ENCODE assay signal across 32 cellular contexts in genomic region chr12:51746416-51746815, GRCh38.
"Had no signal": no experiment of that assay in that cellular context is flagged by ENCODE, and none has a peak within 500 bp of the region (broad histone marks: within the 10 kb centered on the region; RNA-seq: fewer than 3 reads in every experiment).

No MANE protein-coding gene starts in this region.

- H3K4me3 ChIP-seq: adrenal gland, ascending aorta, breast epithelium, cardiac muscle cell, coronary artery, esophagus muscularis mucosa, gastrocnemius medialis had no signal

- H3K27ac Mint-ChIP-seq: activated CD4-positive, alpha-beta memory T cell treated with anti-CD3 and anti-CD28 coated beads, Interleukin-2, amount 10 ng/mL, durations not matched to agents 7 days and 5 days; activated CD4-positive, alpha-beta T cell treated with anti-CD3 and anti-CD28 coated beads for 36 hours; activated CD4-positive, alpha-beta T cell treated with anti-CD3 and anti-CD28 coated beads, Interleukin-2, amount 10 ng/mL, durations not matched to agents 24 days and 14 days; activated naive CD8-positive, alpha-beta T cell treated with anti-CD3 and anti-CD28 coated beads for 36 hours; activated naive CD8-positive, alpha-beta T cell treated with anti-CD3 and anti-CD28 coated beads, Interleukin-2, amount 50 U/mL, for 24 hours; activated T-cell treated with anti-CD3 and anti-CD28 coated beads, Interleukin-2, amount 50 U/mL, for 24 hours; activated T-cell treated with anti-CD3 and anti-CD28 coated beads, Interleukin-2, amount 50 U/mL, for 72 hours; activated T-helper 17 cell treated with anti-CD3 and anti-CD28 coated beads, Interleukin-2, amount 50 U/mL, for 72 hours; brain; dendritic cell treated with granulocyte-macrophage colony-stimulating factor and Interleukin-4, amounts not matched to agents 40 ng/mL and 50 ng/mL, for 4 days; effector memory CD8-positive, alpha-beta T cell had no signal

- H3K4me1 Mint-ChIP-seq: activated CD4-positive, alpha-beta memory T cell treated with anti-CD3 and anti-CD28 coated beads, Interleukin-2, amount 10 ng/mL, durations not matched to agents 7 days and 5 days; activated CD4-positive, alpha-beta T cell treated with anti-CD3 and anti-CD28 coated beads for 36 hours; activated CD4-positive, alpha-beta T cell treated with anti-CD3 and anti-CD28 coated beads, Interleukin-2, amount 10 ng/mL, durations not matched to agents 24 days and 14 days; activated naive CD8-positive, alpha-beta T cell treated with anti-CD3 and anti-CD28 coated beads for 36 hours; activated naive CD8-positive, alpha-beta T cell treated with anti-CD3 and anti-CD28 coated beads, Interleukin-2, amount 50 U/mL, for 24 hours; activated T-helper 17 cell treated with anti-CD3 and anti-CD28 coated beads, Interleukin-2, amount 50 U/mL, for 72 hours; central memory CD8-positive, alpha-beta T cell had no signal

- H3K9me3 ChIP-seq: adrenal gland, ascending aorta, gastrocnemius medialis had no signal

- H3K36me3 ChIP-seq: adrenal gland, ascending aorta, breast epithelium, cardiac muscle cell, esophagus muscularis mucosa, gastrocnemius medialis had no signal

- H3K4me1 ChIP-seq: adrenal gland, ascending aorta, breast epithelium, esophagus muscularis mucosa, foreskin keratinocyte, gastrocnemius medialis had no signal

- H3K9me3 Mint-ChIP-seq: activated CD4-positive, alpha-beta memory T cell treated with anti-CD3 and anti-CD28 coated beads, Interleukin-2, amount 10 ng/mL, durations not matched to agents 7 days and 5 days had no signal

- H3K27me3 Mint-ChIP-seq: brain had no signal

- H3K27ac ChIP-seq: adrenal gland, ascending aorta, breast epithelium, cardiac muscle cell, coronary artery, esophagus muscularis mucosa, foreskin keratinocyte, gastrocnemius medialis had no signal

- DNase-seq: activated CD4-positive, alpha-beta memory T cell treated with anti-CD3 and anti-CD28 coated beads, Interleukin-2, amount 10 ng/mL, durations not matched to agents 7 days and 5 days; activated CD4-positive, alpha-beta T cell treated with anti-CD3 and anti-CD28 coated beads for 36 hours; activated CD4-positive, alpha-beta T cell treated with anti-CD3 and anti-CD28 coated beads, Interleukin-2, amount 10 ng/mL, durations not matched to agents 24 days and 14 days; activated CD4-positive, CD25-positive, alpha-beta regulatory T cell; activated CD4-positive, CD25-positive, alpha-beta regulatory T cell treated with anti-CD3 and anti-CD28 coated beads, Interleukin-2, amount 50 U/mL, for 72 hours; activated CD8-positive, alpha-beta memory T cell treated with anti-CD3 and anti-CD28 coated beads, Interleukin-2, amount 50 U/mL, for 48 hours; activated effector memory CD4-positive, alpha-beta T cell treated with Interleukin-2 at 50 U/mL for 16 hours; activated gamma-delta T cell treated with Interleukin-2 at 50 U/mL for 16 hours; activated naive CD4-positive, alpha-beta T cell treated with anti-CD3 and anti-CD28 coated beads, Interleukin-2, amount 50 U/mL, for 16 hours; activated naive CD4-positive, alpha-beta T cell treated with Interleukin-2 at 50 U/mL for 16 hours; activated naive CD8-positive, alpha-beta T cell treated with anti-CD3 and anti-CD28 coated beads for 36 hours; activated naive CD8-positive, alpha-beta T cell treated with anti-CD3 and anti-CD28 coated beads, Interleukin-2, amount 50 U/mL, for 24 hours; activated T-cell treated with anti-CD3 and anti-CD28 coated beads for 4 hours; activated T-cell treated with anti-CD3 and anti-CD28 coated beads, Interleukin-2, amount 50 U/mL, for 24 hours; activated T-cell treated with anti-CD3 and anti-CD28 coated beads, Interleukin-2, amount 50 U/mL, for 72 hours; adrenal gland; effector CD4-positive, alpha-beta T cell; effector memory CD8-positive, alpha-beta T cell; erythroblast; foreskin keratinocyte; gastrocnemius medialis; glutamatergic neuron; T-helper 2 cell had no signal

- H3K27me3 ChIP-seq: adrenal gland, ascending aorta, breast epithelium, cardiac muscle cell, esophagus muscularis mucosa, foreskin keratinocyte, gastrocnemius medialis had no signal

- H3K4me3 Mint-ChIP-seq: activated CD4-positive, alpha-beta memory T cell treated with anti-CD3 and anti-CD28 coated beads, Interleukin-2, amount 10 ng/mL, durations not matched to agents 7 days and 5 days; activated CD4-positive, alpha-beta T cell treated with anti-CD3 and anti-CD28 coated beads for 36 hours; activated CD4-positive, alpha-beta T cell treated with anti-CD3 and anti-CD28 coated beads, Interleukin-2, amount 10 ng/mL, durations not matched to agents 24 days and 14 days; activated naive CD8-positive, alpha-beta T cell treated with anti-CD3 and anti-CD28 coated beads for 36 hours; activated naive CD8-positive, alpha-beta T cell treated with anti-CD3 and anti-CD28 coated beads, Interleukin-2, amount 50 U/mL, for 24 hours; activated T-cell treated with anti-CD3 and anti-CD28 coated beads, Interleukin-2, amount 50 U/mL, for 24 hours; activated T-cell treated with anti-CD3 and anti-CD28 coated beads, Interleukin-2, amount 50 U/mL, for 72 hours; activated T-helper 17 cell treated with anti-CD3 and anti-CD28 coated beads, Interleukin-2, amount 50 U/mL, for 72 hours; brain; central memory CD8-positive, alpha-beta T cell; dendritic cell treated with granulocyte-macrophage colony-stimulating factor and Interleukin-4, amounts not matched to agents 40 ng/mL and 50 ng/mL, for 4 days; effector memory CD8-positive, alpha-beta T cell had no signal
